In genomic region chr6:64732888-64733287, GRCh38 we compare ENCODE assay signal across 13 cellular contexts.
DNase-seq lines count a peak whose midpoint lies in the region; ATAC-seq and TF ChIP-seq lines count a peak whose summit lies in the region.
"Had no signal": no experiment of that assay in that cellular context is flagged by ENCODE, and none has a peak within 500 bp of the region (broad histone marks: within the 10 kb centered on the region; RNA-seq: fewer than 3 reads in every experiment).

No MANE protein-coding gene starts in this region.

- H2AFZ ChIP-seq in PC-3 (ENCODE audit: low read length): no peak overlapping the region

- H3K9me2 ChIP-seq in PC-3 (replicated peaks; ENCODE audit: low read length): no peaks in the 10 kb centered on the region

- TF ChIP-seq POLR2A in breast epithelium (IDR thresholded peaks at IDR 0.05): no peak

- H3K27me3 Mint-ChIP-seq in MCF 10A (ENCODE audit: insufficient read depth, unreplicated experiment): no peaks in the 10 kb centered on the region

- intact Hi-C loops in MCF 10A (cut with micrococcal nuclease): loop anchor here (5.0 kb wide), 1 partner anchor 721 kb away; no protein-coding TSS in a partner anchor
- intact Hi-C loops in breast epithelium (cut with DNase I; ENCODE audit: low total_unique reads): no loop called here
- intact Hi-C loops in PC-3 (cut with micrococcal nuclease): loop anchor here (2.0 to 10.0 kb wide), 3 partner anchors 261 to 718 kb away; no protein-coding TSS in a partner anchor

- no peak overlapping the region for H3K27ac Mint-ChIP-seq in MCF 10A (ENCODE audit: low read depth, unreplicated experiment)
- H3K27ac Mint-ChIP-seq: T-helper 1 cell treated with Interleukin-12 subunit alpha and Interleukin-12 subunit beta and Interleukin-4 antibody, amounts not matched to agents 30 μg/mL and 1 μg/mL, for 36 hours had no signal

- peak; percentile 61 for ATAC-seq in PC-3
- ATAC-seq in GM18870 (IDR thresholded peaks at IDR 0.05; ENCODE audit: unreplicated experiment): no peak

- H3K4me1 ChIP-seq in breast epithelium (no peaks in the 10 kb centered on the region), PC-3 (ENCODE audit: insufficient read depth, low read length) (0 out of 2 replicates have a peak, but pooled peaks cover 3% of the 10 kb centered on the region)
- H3K4me1 ChIP-seq: adrenal gland, testis had no signal

- H3K4me3 ChIP-seq in breast epithelium: no peak overlapping the region
- H3K4me3 ChIP-seq in PC-3 (ENCODE audit: low read length): no peak overlapping the region
- H3K4me3 ChIP-seq in choroid plexus epithelial cell (ENCODE audit: low read depth, low read length): no peak overlapping the region
- H3K4me3 ChIP-seq: adrenal gland, testis had no signal

- POLR2A ChIA-PET in MCF 10A (lab: Yijun Ruan, JAX) (no interaction called here), PC-3 (lab: Charles Lee; ENCODE audit: unreplicated experiment) (no interaction called here)

- no peak overlapping the region for H3K4me2 ChIP-seq in PC-3 (ENCODE audit: low read length)

- no peaks in the 10 kb centered on the region for H3K36me3 ChIP-seq in breast epithelium
- no peaks in the 10 kb centered on the region for H3K36me3 ChIP-seq in PC-3 (ENCODE audit: low read depth, low read length)
- H3K36me3 ChIP-seq: adrenal gland had no signal

- no peak overlapping the region for H3K9ac ChIP-seq in PC-3 (ENCODE audit: low read length)

- no peaks in the 10 kb centered on the region for H3K9me3 ChIP-seq in breast epithelium
- no peaks in the 10 kb centered on the region for H3K9me3 ChIP-seq in PC-3 (ENCODE audit: low read length)
- H3K9me3 ChIP-seq: adrenal gland, testis had no signal

- H3K27me3 ChIP-seq in breast epithelium (no peaks in the 10 kb centered on the region), PC-3 (ENCODE audit: low read length) (no peaks in the 10 kb centered on the region)
- H3K27me3 ChIP-seq: adrenal gland, testis had no signal

- no peaks in the 10 kb centered on the region for H3K36me3 Mint-ChIP-seq in MCF 10A (ENCODE audit: insufficient read depth, unreplicated experiment)

- no peak overlapping the region for H3K4me3 Mint-ChIP-seq in MCF 10A (ENCODE audit: unreplicated experiment)
- H3K4me3 Mint-ChIP-seq: T-helper 1 cell treated with Interleukin-12 subunit alpha and Interleukin-12 subunit beta and Interleukin-4 antibody, amounts not matched to agents 30 μg/mL and 1 μg/mL, for 36 hours had no signal

- H3K4me1 Mint-ChIP-seq in MCF 10A (ENCODE audit: insufficient read depth, unreplicated experiment): peaks cover 5% of the 10 kb centered on the region

- no peak overlapping the region for H3K27ac ChIP-seq in breast epithelium
- H3K27ac ChIP-seq in PC-3 (ENCODE audit: low read length): no peak overlapping the region
- H3K27ac ChIP-seq: adrenal gland, testis had no signal

- H3K79me2 ChIP-seq in PC-3 (ENCODE audit: low read length): no peaks in the 10 kb centered on the region

- H4K20me1 ChIP-seq in PC-3 (ENCODE audit: low read length): no peaks in the 10 kb centered on the region

- TF ChIP-seq CTCF in MCF 10A (IDR thresholded peaks at IDR 0.05; ENCODE audit: unreplicated experiment) (peak; percentile 9), breast epithelium (IDR thresholded peaks at IDR 0.05) (no peak), PC-3 (conservative IDR thresholded peaks at IDR 0.05; ENCODE audit: low read depth, low read length) (peak; percentile 67), choroid plexus epithelial cell (conservative IDR thresholded peaks at IDR 0.05; ENCODE audit: low read depth, low read length) (peak; percentile 48)

- no TSS peak for BruUV-seq in MCF 10A (replicated peaks; lab: Mats Ljungman, UMichigan)
- no TSS peak for BruUV-seq in PC-3 (replicated peaks; lab: Mats Ljungman, UMichigan)

- CTCF ChIA-PET in MCF 10A (lab: Yijun Ruan, JAX): interaction anchor here (0.6 kb wide), 1 partner anchor 402 kb away, joined by 3 read pairs; no protein-coding TSS in a partner anchor
- CTCF ChIA-PET in PC-3 (lab: Charles Lee): no interaction called here

- no peaks in the 10 kb centered on the region for H3F3A ChIP-seq in PC-3 (ENCODE audit: low read length, unreplicated experiment)

- peaks cover 5% of the 10 kb centered on the region for H3K9me3 Mint-ChIP-seq in MCF 10A (ENCODE audit: unreplicated experiment)

- DNase-seq in MCF 10A (ENCODE audit: unreplicated experiment): peak; percentile 16
- no peak for DNase-seq in breast epithelium (ENCODE audit: low spot score in 2 of 2)
- DNase-seq in PC-3: peak; percentile 53
- peak; percentile 69 for DNase-seq in choroid plexus epithelial cell (ENCODE audit: low read depth)
- DNase-seq in renal cortical epithelial cell (ENCODE audit: low read depth): peak; percentile 19
- no peak for DNase-seq in activated CD4-positive, alpha-beta T cell treated with anti-CD3 and anti-CD28 coated beads, Interleukin-2, amount 50 U/mL, for 1 hour
- DNase-seq in nucleus accumbens (lab: John Stamatoyannopoulos, UW): no peak
- DNase-seq: adrenal gland, foreskin fibroblast, posterior cingulate gyrus, testis had no signal

Comparison
In these comparisons a context has a peak if more than half of its experiments do, and no peak if none do; other contexts are left out.
1. DNase-seq: peak in MCF 10A (single experiment), PC-3 (single experiment), choroid plexus epithelial cell (single experiment) and renal cortical epithelial cell (single experiment); none in breast epithelium (0 of 2), activated CD4-positive, alpha-beta T cell treated with anti-CD3 and anti-CD28 coated beads, Interleukin-2, amount 50 U/mL, for 1 hour (single experiment) and nucleus accumbens (0 of 56).
2. CTCF ChIP-seq: peak in MCF 10A (single experiment), PC-3 (single experiment) and choroid plexus epithelial cell (single experiment); none in breast epithelium (0 of 3).